In the genomic region with DNA sequence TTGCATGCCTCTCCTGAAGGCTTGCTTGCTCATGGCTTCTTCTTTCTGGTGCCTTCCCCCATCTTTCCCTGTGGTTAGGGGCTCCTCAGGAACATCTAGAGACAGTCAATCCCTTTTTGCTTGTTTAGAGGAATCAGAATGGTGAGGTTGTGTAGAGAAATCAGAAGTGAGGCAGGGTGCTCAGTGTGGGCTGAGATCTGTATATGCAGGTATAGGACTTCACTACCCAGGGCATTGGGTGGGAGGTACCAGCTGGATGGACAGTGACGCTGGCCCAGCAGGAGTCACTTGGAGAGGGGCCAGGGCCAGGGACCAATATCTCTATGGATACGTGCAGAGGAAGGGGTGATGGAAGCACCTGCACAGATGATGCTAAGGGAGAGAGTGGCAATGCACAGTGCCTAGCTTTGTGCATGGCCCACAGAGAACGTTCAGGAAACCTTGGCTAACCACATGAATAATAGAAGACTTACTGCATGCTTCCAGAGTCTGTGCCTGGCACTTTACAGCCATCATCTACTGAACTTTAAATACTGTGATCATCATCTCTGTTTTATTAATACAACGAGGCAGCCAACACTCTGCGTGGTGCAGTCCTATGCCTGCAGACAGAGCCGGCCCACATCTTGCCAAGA, we compare ENCODE assay signal across 20 cellular contexts.
DNase-seq lines count a peak whose midpoint lies in the region; ATAC-seq, FAIRE-seq and TF ChIP-seq lines count a peak whose summit lies in the region.
"Had no signal": no experiment of that assay in that cellular context is flagged by ENCODE, and none has a peak within 500 bp of the region (broad histone marks: within the 10 kb centered on the region; RNA-seq: fewer than 3 reads in every experiment).

No MANE protein-coding gene starts in this region.

- H3K27ac ChIP-seq in OCI-LY7 (ENCODE audit: low read depth, low read length, poor library complexity, severe bottlenecking) (no peak overlapping the region), H1 (ENCODE audit: low read depth, low read length) (no peak overlapping the region)
- H3K27ac ChIP-seq: GM23248, PC-9 had no signal

- H3K4ac ChIP-seq in H1 (replicated peaks; ENCODE audit: insufficient read length, low read depth, low read length): no peak overlapping the region

- 91% methylated on average over 6 of the region's 6 CpGs; no CpG with 5 or more reads in 1 of the 2 experiments for WGBS in H1 (ENCODE audit: extremely low coverage in 1 of 2, insufficient coverage in 1 of 2, insufficient read length in 1 of 2, insufficient replicate concordance in 2 of 2, low coverage in 1 of 2, low lambda C conversion rate in 2 of 2, missing lambda C conversion rate in 1 of 2), 2 experiments

- H3K36me3 ChIP-seq in OCI-LY7 (ENCODE audit: insufficient read depth, low read length) (no peaks in the 10 kb centered on the region), H1 (ENCODE audit: control insufficient read depth in 2 of 4, insufficient read depth in 4 of 4, low read length in 3 of 4) (no peaks in the 10 kb centered on the region)

- CTCF ChIA-PET in OCI-LY7 (lab: Charles Lee; ENCODE audit: unreplicated experiment): interaction anchor here (0.5 kb wide), 1 partner anchor 553 kb away, joined by 5 read pairs; no protein-coding TSS in a partner anchor
- CTCF ChIA-PET in H1 (lab: Charles Lee; ENCODE audit: partially characterized antibody): interaction anchor here (2.1 kb wide), 1 partner anchor 449 kb away, joined by 8 read pairs; no protein-coding TSS in a partner anchor

- FAIRE-seq in H1 (lab: Jason Lieb, UNC): no peak
- FAIRE-seq: D721Med, G401.6 had no signal

- H4K5ac ChIP-seq in H1 (ENCODE audit: insufficient read length, low read depth, low read length): no peak overlapping the region

- H2AFZ ChIP-seq in OCI-LY7 (ENCODE audit: low read length) (peak overlapping the region; percentile 53; the same call in 1 of the 2 replicates), H1 (ENCODE audit: low read length) (no peak overlapping the region)
- H2AFZ ChIP-seq: GM23248, PC-9 had no signal

- no peaks in the 10 kb centered on the region for H3K9me2 ChIP-seq in OCI-LY7 (ENCODE audit: insufficient read depth, low read length)

- H2AK5ac ChIP-seq in H1 (ENCODE audit: low read depth, low read length): no peak overlapping the region

- no peaks in the 10 kb centered on the region for H3K79me2 ChIP-seq in OCI-LY7 (ENCODE audit: insufficient read depth, low read depth, low read length)
- H3K79me2 ChIP-seq in H1 (ENCODE audit: control insufficient read depth in 1 of 2, insufficient read depth in 2 of 2, low read length in 2 of 2): no peaks in the 10 kb centered on the region

- no peak overlapping the region for H2BK15ac ChIP-seq in H1 (ENCODE audit: low read length)

- no peaks in the 10 kb centered on the region for H3K27me3 Mint-ChIP-seq in stimulated activated naive CD8-positive, alpha-beta T cell treated with anti-CD3 and anti-CD28 coated beads, Interleukin-15, amount 100 ng/mL, for 72 hours
- H3K27me3 Mint-ChIP-seq: CD4-positive, alpha-beta T cell had no signal

- H3K4me3 Mint-ChIP-seq in stimulated activated naive CD8-positive, alpha-beta T cell treated with anti-CD3 and anti-CD28 coated beads, Interleukin-15, amount 100 ng/mL, for 72 hours: no peak overlapping the region
- H3K4me3 Mint-ChIP-seq: CD4-positive, alpha-beta T cell had no signal

- H3K4me2 ChIP-seq in OCI-LY7 (ENCODE audit: low read length) (peak overlapping the region; percentile 41), H1 (ENCODE audit: insufficient read depth in 1 of 2, low read depth in 2 of 2, low read length in 2 of 2) (no peak overlapping the region)
- H3K4me2 ChIP-seq: PC-9 had no signal

- no TSS peak for BruUV-seq in OCI-LY7 (replicated peaks; lab: Mats Ljungman, UMichigan)

- intact Hi-C loops in OCI-LY7 (cut with micrococcal nuclease; ENCODE audit: unreplicated experiment): loop anchor here (5.0 kb wide), 2 partner anchors 1366 to 1426 kb away; no protein-coding TSS in a partner anchor

- no peak overlapping the region for H4K8ac ChIP-seq in H1 (ENCODE audit: extremely low read depth, insufficient read depth, low read length)

- TF ChIP-seq CTCF in OCI-LY7 (conservative IDR thresholded peaks at IDR 0.05; ENCODE audit: low read length): no peak
- no peak for TF ChIP-seq CTCF in H1 (IDR thresholded peaks at IDR 0.05; ENCODE audit: control extremely low read depth in 1 of 3, insufficient read depth in 1 of 3, low read depth in 1 of 3, low read length in 3 of 3)

- H2BK12ac ChIP-seq in H1 (ENCODE audit: low read depth, low read length): no peak overlapping the region

- no peak overlapping the region for H3K4me3 ChIP-seq in OCI-LY7 (ENCODE audit: low read depth, low read length, poor library complexity, severe bottlenecking)
- no peak overlapping the region for H3K4me3 ChIP-seq in H1 (ENCODE audit: extremely low read depth in 1 of 4, insufficient read depth in 2 of 4, low read depth in 3 of 4, low read length in 4 of 4)
- H3K4me3 ChIP-seq: GM23248, PC-9 had no signal

- TF ChIP-seq RAD21 in H1 (IDR thresholded peaks at IDR 0.05 in 1 of 2, conservative IDR thresholded peaks at IDR 0.05 in 1 of 2; ENCODE audit: low read depth in 2 of 2, low read length in 2 of 2): no peak

- H3K9ac ChIP-seq in H1 (replicated peaks in 1 of 4; ENCODE audit: extremely low read depth in 1 of 4, low read depth in 3 of 4, low read length in 3 of 4): no peak overlapping the region
- H3K9ac ChIP-seq: GM23248 had no signal

- TF ChIP-seq POLR2A in H1 (IDR thresholded peaks at IDR 0.05; ENCODE audit: control extremely low read depth in 1 of 2, low read depth in 2 of 2, low read length in 2 of 2): no peak

- no peak overlapping the region for H2BK120ac ChIP-seq in H1 (replicated peaks; ENCODE audit: low read depth, low read length)

- ATAC-seq in stimulated activated naive CD8-positive, alpha-beta T cell treated with anti-CD3 and anti-CD28 coated beads, Interleukin-15, amount 100 ng/mL, for 72 hours: peak; percentile 40
- ATAC-seq in stimulated activated naive CD8-positive, alpha-beta T cell treated with anti-CD3 and anti-CD28 coated beads, Interleukin-15, Interleukin-2, amounts not matched to agents 100 U/mL and 50 U/mL, for 24 hours: no peak
- ATAC-seq: Right ventricle myocardium inferior had no signal

- no peak for DNase-seq in stimulated activated naive CD8-positive, alpha-beta T cell treated with anti-CD3 and anti-CD28 coated beads, Interleukin-15, amount 100 ng/mL, for 72 hours
- DNase-seq in stimulated activated naive CD8-positive, alpha-beta T cell treated with anti-CD3 and anti-CD28 coated beads, Interleukin-15, Interleukin-2, amounts not matched to agents 100 U/mL and 50 U/mL, for 24 hours: no peak
- DNase-seq in OCI-LY7 (ENCODE audit: low spot score): no peak
- no peak for DNase-seq in H1 (ENCODE audit: low read depth in 1 of 2, low spot score in 2 of 2)
- no peak for DNase-seq in stimulated activated CD4-positive, alpha-beta T cell treated with anti-CD3 and anti-CD28 coated beads, Interleukin-4, amount 100 ng/mL, for 1 hour
- no peak for DNase-seq in COLO668 (lab: John Stamatoyannopoulos, UW; ENCODE audit: unreplicated experiment)
- DNase-seq in GM19238 (ENCODE audit: insufficient read length, low spot score): no peak
- DNase-seq in dermis blood vessel endothelial cell: no peak
- DNase-seq: AML-193; CD4-positive, alpha-beta T cell; DND-41; KG1; NCI-H187; NCI-H446; T-helper 1 cell had no signal

- no peak for TF ChIP-seq EP300 in H1 (IDR thresholded peaks at IDR 0.05; ENCODE audit: borderline replicate concordance in 1 of 2, low read depth in 2 of 2, low read length in 2 of 2)

- no peaks in the 10 kb centered on the region for H3K4me1 Mint-ChIP-seq in stimulated activated naive CD8-positive, alpha-beta T cell treated with anti-CD3 and anti-CD28 coated beads, Interleukin-15, amount 100 ng/mL, for 72 hours

- H2BK5ac ChIP-seq in H1 (ENCODE audit: low read depth, low read length): no peak overlapping the region

- no peaks in the 10 kb centered on the region for H3K27me3 ChIP-seq in H1 (replicated peaks in 1 of 4; ENCODE audit: control insufficient read depth in 3 of 4, extremely low read depth in 1 of 4, insufficient read depth in 3 of 4, low read length in 3 of 4)

- no peaks in the 10 kb centered on the region for H3K9me3 ChIP-seq in OCI-LY7 (ENCODE audit: low read length)
- H3K9me3 ChIP-seq in H1 (ENCODE audit: insufficient read depth in 2 of 2, low read depth in 1 of 2, low read length in 1 of 2): no peaks in the 10 kb centered on the region

- no peak overlapping the region for H3K18ac ChIP-seq in H1 (ENCODE audit: extremely low read depth, low read length)

- H3K27ac Mint-ChIP-seq in stimulated activated naive CD8-positive, alpha-beta T cell treated with anti-CD3 and anti-CD28 coated beads, Interleukin-15, amount 100 ng/mL, for 72 hours: no peak overlapping the region
- H3K27ac Mint-ChIP-seq: CD4-positive, alpha-beta T cell had no signal

- no peaks in the 10 kb centered on the region for H3K79me1 ChIP-seq in H1 (ENCODE audit: low read depth, low read length)

- H3K4me1 ChIP-seq in OCI-LY7 (ENCODE audit: insufficient read depth, low read length, poor library complexity, severe bottlenecking): peaks cover 28% of the 10 kb centered on the region
- H3K4me1 ChIP-seq in H1 (replicated peaks in 1 of 4; ENCODE audit: control insufficient read depth in 3 of 4, insufficient read depth in 4 of 4, low read length in 3 of 4): 0 out of 7 replicates have a peak, but pooled peaks cover 0 to 2% (median 0%) of the 10 kb centered on the region in 4 experiments

- no peak overlapping the region for H3K14ac ChIP-seq in H1 (ENCODE audit: insufficient read length)

- H4K91ac ChIP-seq in H1 (replicated peaks; ENCODE audit: insufficient read length, low read length): peak overlapping the region; percentile 31

- H3K9me3 Mint-ChIP-seq in stimulated activated naive CD8-positive, alpha-beta T cell treated with anti-CD3 and anti-CD28 coated beads, Interleukin-15, amount 100 ng/mL, for 72 hours: no peaks in the 10 kb centered on the region
- H3K9me3 Mint-ChIP-seq: CD4-positive, alpha-beta T cell had no signal

- H3K23me2 ChIP-seq in H1 (ENCODE audit: low read depth, low read length): no peaks in the 10 kb centered on the region

- H3K56ac ChIP-seq in H1 (replicated peaks; ENCODE audit: insufficient read length, low read depth, low read length): no peak overlapping the region

- POLR2A ChIA-PET in OCI-LY7 (lab: Charles Lee) (no interaction called here), H1 (lab: Charles Lee; ENCODE audit: partially characterized antibody) (no interaction called here)

- no peak overlapping the region for H3K23ac ChIP-seq in H1 (ENCODE audit: insufficient read length)

- H2BK20ac ChIP-seq in H1 (ENCODE audit: low read length): no peak overlapping the region

- H4K20me1 ChIP-seq in OCI-LY7 (ENCODE audit: insufficient read depth, low read length) (no peaks in the 10 kb centered on the region), H1 (replicated peaks in 1 of 2; ENCODE audit: control insufficient read depth in 1 of 2, insufficient read depth in 2 of 2, low read length in 2 of 2) (no peaks in the 10 kb centered on the region)

TF ChIP-seq in H1, 55 proteins besides CTCF, POLR2A, EP300 and RAD21 (continues in another document):
- TF ChIP-seq, protein P1, sequence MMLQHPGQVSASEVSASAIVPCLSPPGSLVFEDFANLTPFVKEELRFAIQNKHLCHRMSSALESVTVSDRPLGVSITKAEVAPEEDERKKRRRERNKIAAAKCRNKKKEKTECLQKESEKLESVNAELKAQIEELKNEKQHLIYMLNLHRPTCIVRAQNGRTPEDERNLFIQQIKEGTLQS (IDR thresholded peaks at IDR 0.05; ENCODE audit: insufficient read depth, low read depth, low read length): no peak
- TF ChIP-seq SRF (IDR thresholded peaks at IDR 0.05; ENCODE audit: low read depth, low read length): no peak
